ENCODE assay signal across 1 cellular context in genomic region chr17:8138672-8139371, GRCh38.
TF ChIP-seq lines count a peak whose summit lies in the region.

No MANE protein-coding gene starts in this region.

TF ChIP-seq in A549, 52 proteins besides CTCF, POLR2A, EP300 and RAD21 (continued from another document):
- TF ChIP-seq EHF (CRISPR knock-in tag; IDR thresholded peaks at IDR 0.05) (no peak), BHLHE40 (IDR thresholded peaks at IDR 0.05; ENCODE audit: low read depth, low read length) (peak; percentile 47; the same call in 1 of the 2 replicates), REST (IDR thresholded peaks at IDR 0.05) (peak; percentile 83), GATA3 (IDR thresholded peaks at IDR 0.05; ENCODE audit: borderline replicate concordance) (peak; percentile 19; the same call in 1 of the 2 replicates), TFCP2L1 (CRISPR knock-in tag; IDR thresholded peaks at IDR 0.05) (peak; percentile 75; the same call in 1 of the 2 replicates), E2F6 (IDR thresholded peaks at IDR 0.05; ENCODE audit: borderline replicate concordance, low read depth) (peak; percentile 87), CBX8 (IDR thresholded peaks at IDR 0.05) (no peak), ZNF302 (CRISPR knock-in tag; IDR thresholded peaks at IDR 0.05) (no peak), HDAC2 (IDR thresholded peaks at IDR 0.05) (no peak), RARB (CRISPR knock-in tag; IDR thresholded peaks at IDR 0.05) (0 out of 2 replicates have a peak, but pooled peaks have one; percentile 22), SMC3 (IDR thresholded peaks at IDR 0.05) (peak; percentile 95), CHD4 (IDR thresholded peaks at IDR 0.05; ENCODE audit: borderline replicate concordance) (no peak), NPAS2 (CRISPR knock-in tag; IDR thresholded peaks at IDR 0.05; ENCODE audit: borderline replicate concordance) (peak; percentile 46; the same call in 1 of the 2 replicates)
- TF ChIP-seq, protein P1, sequence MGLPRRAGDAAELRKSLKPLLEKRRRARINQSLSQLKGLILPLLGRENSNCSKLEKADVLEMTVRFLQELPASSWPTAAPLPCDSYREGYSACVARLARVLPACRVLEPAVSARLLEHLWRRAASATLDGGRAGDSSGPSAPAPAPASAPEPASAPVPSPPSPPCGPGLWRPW (IDR thresholded peaks at IDR 0.05): no peak
- TF ChIP-seq, protein P2, sequence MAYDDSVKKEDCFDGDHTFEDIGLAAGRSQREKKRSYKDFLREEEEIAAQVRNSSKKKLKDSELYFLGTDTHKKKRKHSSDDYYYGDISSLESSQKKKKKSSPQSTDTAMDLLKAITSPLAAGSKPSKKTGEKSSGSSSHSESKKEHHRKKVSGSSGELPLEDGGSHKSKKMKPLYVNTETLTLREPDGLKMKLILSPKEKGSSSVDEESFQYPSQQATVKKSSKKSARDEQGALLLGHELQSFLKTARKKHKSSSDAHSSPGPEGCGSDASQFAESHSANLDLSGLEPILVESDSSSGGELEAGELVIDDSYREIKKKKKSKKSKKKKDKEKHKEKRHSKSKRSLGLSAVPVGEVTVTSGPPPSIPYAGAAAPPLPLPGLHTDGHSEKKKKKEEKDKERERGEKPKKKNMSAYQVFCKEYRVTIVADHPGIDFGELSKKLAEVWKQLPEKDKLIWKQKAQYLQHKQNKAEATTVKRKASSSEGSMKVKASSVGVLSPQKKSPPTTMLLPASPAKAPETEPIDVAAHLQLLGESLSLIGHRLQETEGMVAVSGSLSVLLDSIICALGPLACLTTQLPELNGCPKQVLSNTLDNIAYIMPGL (CRISPR knock-in tag; IDR thresholded peaks at IDR 0.05; ENCODE audit: borderline replicate concordance): peak; percentile 94; the same call in 1 of the 2 replicates
- TF ChIP-seq, protein P3, sequence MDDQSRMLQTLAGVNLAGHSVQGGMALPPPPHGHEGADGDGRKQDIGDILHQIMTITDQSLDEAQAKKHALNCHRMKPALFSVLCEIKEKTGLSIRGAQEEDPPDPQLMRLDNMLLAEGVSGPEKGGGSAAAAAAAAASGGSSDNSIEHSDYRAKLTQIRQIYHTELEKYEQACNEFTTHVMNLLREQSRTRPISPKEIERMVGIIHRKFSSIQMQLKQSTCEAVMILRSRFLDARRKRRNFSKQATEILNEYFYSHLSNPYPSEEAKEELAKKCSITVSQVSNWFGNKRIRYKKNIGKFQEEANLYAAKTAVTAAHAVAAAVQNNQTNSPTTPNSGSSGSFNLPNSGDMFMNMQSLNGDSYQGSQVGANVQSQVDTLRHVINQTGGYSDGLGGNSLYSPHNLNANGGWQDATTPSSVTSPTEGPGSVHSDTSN (IDR thresholded peaks at IDR 0.05): 0 out of 2 replicates have a peak, but pooled peaks have one; percentile 22
- TF ChIP-seq, protein P4, sequence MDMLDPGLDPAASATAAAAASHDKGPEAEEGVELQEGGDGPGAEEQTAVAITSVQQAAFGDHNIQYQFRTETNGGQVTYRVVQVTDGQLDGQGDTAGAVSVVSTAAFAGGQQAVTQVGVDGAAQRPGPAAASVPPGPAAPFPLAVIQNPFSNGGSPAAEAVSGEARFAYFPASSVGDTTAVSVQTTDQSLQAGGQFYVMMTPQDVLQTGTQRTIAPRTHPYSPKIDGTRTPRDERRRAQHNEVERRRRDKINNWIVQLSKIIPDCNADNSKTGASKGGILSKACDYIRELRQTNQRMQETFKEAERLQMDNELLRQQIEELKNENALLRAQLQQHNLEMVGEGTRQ (IDR thresholded peaks at IDR 0.05): 0 out of 2 replicates have a peak, but pooled peaks have one; percentile 15
